In the genomic region with DNA sequence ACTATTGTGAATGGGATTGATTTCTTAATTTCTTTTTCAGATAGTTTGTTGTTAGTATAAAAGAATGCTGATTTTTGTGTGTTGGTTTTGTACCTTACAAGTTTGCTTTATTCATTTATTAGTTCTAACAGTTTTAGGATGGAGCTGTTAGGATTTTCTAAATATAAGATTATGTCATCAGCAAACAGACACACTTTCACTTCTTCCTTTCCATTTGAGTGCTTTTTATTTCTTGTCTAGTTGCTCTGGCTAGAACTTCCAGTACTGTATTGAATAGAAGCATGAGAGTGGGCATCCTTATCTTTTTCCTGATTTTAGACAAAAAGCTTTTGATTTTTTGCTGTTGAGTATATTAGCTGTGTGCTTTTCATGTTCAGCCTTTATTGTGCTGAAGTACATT, we compare ENCODE assay signal across 26 cellular contexts.
"Had no signal": no experiment of that assay in that cellular context is flagged by ENCODE, and none has a peak within 500 bp of the region (broad histone marks: within the 10 kb centered on the region; RNA-seq: fewer than 3 reads in every experiment).

No MANE protein-coding gene starts in this region.

- H3K4me3 Mint-ChIP-seq: activated B cell treated with CpG ODN at 0.5 μM for 24 hours; activated CD4-positive, alpha-beta T cell treated with anti-CD3 and anti-CD28 coated beads, Interleukin-2, amount 10 ng/mL, durations not matched to agents 24 days and 14 days; activated CD8-positive, alpha-beta memory T cell treated with anti-CD3 and anti-CD28 coated beads, Interleukin-2, amount 10 ng/mL, durations not matched to agents 7 days and 5 days; activated naive CD4-positive, alpha-beta T cell treated with anti-CD3 and anti-CD28 coated beads, Interleukin-2, amount 50 U/mL, for 24 hours; activated T-cell treated with anti-CD3 and anti-CD28 coated beads, Interleukin-2, amount 50 U/mL, for 24 hours; activated T-helper 1 cell treated with anti-CD3 and anti-CD28 coated beads, Interleukin-12 subunit alpha, Interleukin-12 subunit beta, Interleukin-2, Interleukin-4 antibody, amounts not matched to agents 30 ng/mL and 10 ng/mL and 1 ng/mL, durations not matched to agents 14 hours and 24 hours and 36 hours; T-helper 17 cell had no signal

- H3K27ac Mint-ChIP-seq: activated B cell treated with CpG ODN at 0.5 μM for 24 hours; activated CD4-positive, alpha-beta T cell treated with anti-CD3 and anti-CD28 coated beads, Interleukin-2, amount 10 ng/mL, durations not matched to agents 24 days and 14 days; activated CD8-positive, alpha-beta memory T cell treated with anti-CD3 and anti-CD28 coated beads, Interleukin-2, amount 10 ng/mL, durations not matched to agents 7 days and 5 days; activated naive CD4-positive, alpha-beta T cell treated with anti-CD3 and anti-CD28 coated beads, Interleukin-2, amount 50 U/mL, for 24 hours; activated T-cell treated with anti-CD3 and anti-CD28 coated beads, Interleukin-2, amount 50 U/mL, for 24 hours; activated T-helper 1 cell treated with anti-CD3 and anti-CD28 coated beads, Interleukin-12 subunit alpha, Interleukin-12 subunit beta, Interleukin-2, Interleukin-4 antibody, amounts not matched to agents 30 ng/mL and 10 ng/mL and 1 ng/mL, durations not matched to agents 14 hours and 24 hours and 36 hours; T-helper 17 cell had no signal

- H3K36me3 ChIP-seq: breast epithelium, MG63, Peyer's patch had no signal

- H3K4me1 Mint-ChIP-seq: activated CD8-positive, alpha-beta memory T cell treated with anti-CD3 and anti-CD28 coated beads, Interleukin-2, amount 10 ng/mL, durations not matched to agents 7 days and 5 days; activated naive CD4-positive, alpha-beta T cell treated with anti-CD3 and anti-CD28 coated beads, Interleukin-2, amount 50 U/mL, for 24 hours; T-helper 17 cell had no signal

- H3K36me3 Mint-ChIP-seq: activated CD8-positive, alpha-beta memory T cell treated with anti-CD3 and anti-CD28 coated beads, Interleukin-2, amount 10 ng/mL, durations not matched to agents 7 days and 5 days; activated naive CD4-positive, alpha-beta T cell treated with anti-CD3 and anti-CD28 coated beads, Interleukin-2, amount 50 U/mL, for 24 hours had no signal

- ATAC-seq: activated CD8-positive, alpha-beta memory T cell treated with anti-CD3 and anti-CD28 coated beads, Interleukin-2, amount 10 ng/mL, durations not matched to agents 7 days and 5 days; T-helper 17 cell had no signal

- H3K4me3 ChIP-seq: breast epithelium, MG63, Peyer's patch had no signal

- H3K27me3 ChIP-seq: breast epithelium, MG63, Peyer's patch had no signal

- DNase-seq: activated B cell treated with CpG ODN at 0.5 μM for 24 hours; activated CD4-positive, alpha-beta T cell treated with anti-CD3 and anti-CD28 coated beads for 1 hour; activated CD4-positive, alpha-beta T cell treated with anti-CD3 and anti-CD28 coated beads, Interleukin-2, amount 10 ng/mL, durations not matched to agents 24 days and 14 days; activated CD4-positive, alpha-beta T cell treated with anti-CD3 and anti-CD28 coated beads, Interleukin-2, amount 50 U/mL, for 48 hours; activated CD8-positive, alpha-beta memory T cell treated with anti-CD3 and anti-CD28 coated beads, Interleukin-2, amount 10 ng/mL, durations not matched to agents 7 days and 5 days; activated effector memory CD4-positive, alpha-beta T cell treated with Interleukin-2 at 50 U/mL for 16 hours; activated naive CD4-positive, alpha-beta T cell; activated T-cell treated with anti-CD3 and anti-CD28 coated beads, Interleukin-2, amount 50 U/mL, for 24 hours; aorta; caudate nucleus; MG63; NCI-H1092 treated with DMSO at 0.1 percent for 48 hours; NCI-H1417 treated with DMSO at 0.1 percent for 48 hours; NCI-H1694; NCI-H2029; NCI-H510A treated with DMSO at 0.1 percent for 48 hours; NCI-H69; Peyer's patch; Right ventricle myocardium superior; T-helper 17 cell; T-helper 9 cell had no signal

- H3K9me3 ChIP-seq: breast epithelium, MG63, Peyer's patch had no signal

- H3K9me3 Mint-ChIP-seq: activated B cell treated with CpG ODN at 0.5 μM for 24 hours; activated T-helper 1 cell treated with anti-CD3 and anti-CD28 coated beads, Interleukin-12 subunit alpha, Interleukin-12 subunit beta, Interleukin-2, Interleukin-4 antibody, amounts not matched to agents 30 ng/mL and 10 ng/mL and 1 ng/mL, durations not matched to agents 14 hours and 24 hours and 36 hours had no signal

- FAIRE-seq: TTC549 had no signal

- H3K27ac ChIP-seq: breast epithelium, Peyer's patch, RWPE1 had no signal

- H3K4me1 ChIP-seq: breast epithelium, Peyer's patch had no signal
